Comparison of ENCODE assay signal across 31 cellular contexts in the genomic region with DNA sequence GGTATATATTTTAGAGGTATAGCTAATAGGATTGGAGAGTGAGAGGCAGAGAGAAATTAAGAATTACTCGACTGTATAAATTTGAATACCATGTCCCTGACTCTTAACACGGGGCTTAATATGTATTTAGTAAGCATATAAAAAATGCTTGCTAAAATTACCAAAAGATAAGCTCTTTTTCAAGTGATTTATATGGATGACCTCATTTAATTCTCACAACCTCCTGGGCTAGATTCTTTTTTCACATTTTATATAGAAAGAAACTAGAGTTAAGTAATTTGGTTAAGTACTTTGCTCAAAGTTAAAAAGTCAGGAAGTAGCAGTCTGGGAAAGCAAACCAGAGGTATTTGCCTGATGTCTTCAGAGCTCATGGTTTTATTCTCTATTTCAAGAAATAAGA.
DNase-seq lines count a peak whose midpoint lies in the region; ATAC-seq, FAIRE-seq and TF ChIP-seq lines count a peak whose summit lies in the region.
"Had no signal": no experiment of that assay in that cellular context is flagged by ENCODE, and none has a peak within 500 bp of the region (broad histone marks: within the 10 kb centered on the region; RNA-seq: fewer than 3 reads in every experiment).

No MANE protein-coding gene starts in this region.

- H4K20me1 ChIP-seq in HepG2 (ENCODE audit: insufficient read depth, low read length), result no peaks in the 10 kb centered on the region
- H4K20me1 ChIP-seq: BLaER1; BLaER1 treated with 17β-estradiol and CSF1 and Interleukin-3, amounts not matched to agents 10 nM and 100 nM had no signal

- H3K9ac ChIP-seq in HepG2 (ENCODE audit: insufficient read depth, low read depth, low read length), result no peak overlapping the region
- H3K9ac ChIP-seq: BLaER1; BLaER1 treated with 17β-estradiol and CSF1 and Interleukin-3, amounts not matched to agents 10 nM and 100 nM had no signal

- no peak overlapping the region for H3K4me2 ChIP-seq in HepG2 (ENCODE audit: low read depth, low read length)
- H3K4me2 ChIP-seq: A549; BLaER1; BLaER1 treated with 17β-estradiol and CSF1 and Interleukin-3, amounts not matched to agents 10 nM and 100 nM had no signal

- TF ChIP-seq RAD21 in HepG2 (CRISPR knock-in tag; IDR thresholded peaks at IDR 0.05), result no peak

- H3K4me1 ChIP-seq in HepG2 (ENCODE audit: insufficient read depth, low read length) (no peaks in the 10 kb centered on the region), right lobe of liver (no peaks in the 10 kb centered on the region), HEK293 (ENCODE audit: control insufficient read depth, insufficient read depth, low read length) (no peaks in the 10 kb centered on the region)
- H3K4me1 ChIP-seq: A549; BLaER1; BLaER1 treated with 17β-estradiol and CSF1 and Interleukin-3, amounts not matched to agents 10 nM and 100 nM; Caco-2 had no signal

- BruUV-seq in HepG2 (replicated peaks; lab: Mats Ljungman, UMichigan), result no TSS peak

- CTCF ChIA-PET in HepG2 (lab: Yijun Ruan, JAX; ENCODE audit: low intra/inter-chr PET ratio, low total read pairs), result no interaction called here
- CTCF ChIA-PET in HEK293 (lab: Yijun Ruan, JAX), result interaction anchor here (0.6 to 1.0 kb wide), 3 partner anchors 80 to 304 kb away, joined by 3 read pairs; no protein-coding TSS in a partner anchor

- TF ChIP-seq POLR2A in HepG2 (IDR thresholded peaks at IDR 0.05; ENCODE audit: insufficient read depth in 1 of 2, low read depth in 2 of 2, low read length in 2 of 2) (no peak), right lobe of liver (IDR thresholded peaks at IDR 0.05) (no peak)

- TF ChIP-seq EP300 in HepG2 (IDR thresholded peaks at IDR 0.05; ENCODE audit: low read depth in 2 of 2, low read length in 2 of 2) (no peak), HepG2 (CRISPR knock-in tag; IDR thresholded peaks at IDR 0.05; ENCODE audit: borderline replicate concordance) (no peak)

- no peak for TF ChIP-seq CTCF in HepG2 (CRISPR knock-in tag; IDR thresholded peaks at IDR 0.05)
- no peak for TF ChIP-seq CTCF in right lobe of liver (IDR thresholded peaks at IDR 0.05)
- no peak for TF ChIP-seq CTCF in HEK293 (tag by site-specific recombination; IDR thresholded peaks at IDR 0.05)

- H2AFZ ChIP-seq in HepG2 (ENCODE audit: low read length), result no peak overlapping the region

- ATAC-seq in HepG2, result no peak
- no peak for ATAC-seq in right lobe of liver
- ATAC-seq: A549; CD8-positive, alpha-beta T cell had no signal

- in situ Hi-C loops in HepG2 (cut with HindIII; ENCODE audit: extremely low pct_ligation_motif_present, low pct_unique_long_range_greater_than_20kb), result no loop called here

- intact Hi-C loops in HepG2 (cut with micrococcal nuclease; ENCODE audit: unreplicated experiment) (no loop called here), right lobe of liver (cut with DNase I) (no loop called here)

- no peaks in the 10 kb centered on the region for H3K27me3 ChIP-seq in HepG2 (ENCODE audit: control insufficient read depth in 1 of 2, insufficient read depth in 2 of 2, low read length in 2 of 2)
- no peaks in the 10 kb centered on the region for H3K27me3 ChIP-seq in right lobe of liver
- H3K27me3 ChIP-seq: BE2C; BLaER1; BLaER1 treated with 17β-estradiol and CSF1 and Interleukin-3, amounts not matched to agents 10 nM and 100 nM had no signal

- H3K79me2 ChIP-seq in HepG2 (ENCODE audit: insufficient read depth, low read length), result no peaks in the 10 kb centered on the region

- DNase-seq in HepG2 (ENCODE audit: low spot score), result no peak
- DNase-seq in right lobe of liver, result no peak
- DNase-seq in cerebellar nuclear complex (lab: John Stamatoyannopoulos, UW), result no peak
- DNase-seq: 8988T; ACHN; AML-193; BE2C; C1 segment of cervical spinal cord; Caco-2; Calu3; CD4-positive, alpha-beta memory T cell; CD4-positive, alpha-beta T cell; CD4-positive, CD25-positive, alpha-beta regulatory T cell; CD8-positive, alpha-beta memory T cell; CD8-positive, alpha-beta T cell; COR-L47; DMS 273 treated with DMSO at 0.1 percent for 48 hours; DMS153; DMS53; DMS79; DMS79 treated with DMSO at 0.1 percent for 48 hours; DND-41; EL had no signal

- no peaks in the 10 kb centered on the region for H3K36me3 ChIP-seq in HepG2 (replicated peaks in 1 of 2; ENCODE audit: control insufficient read depth in 1 of 2, insufficient read depth in 2 of 2, low read length in 2 of 2)
- no peaks in the 10 kb centered on the region for H3K36me3 ChIP-seq in right lobe of liver
- no peaks in the 10 kb centered on the region for H3K36me3 ChIP-seq in HEK293 (ENCODE audit: control insufficient read depth in 2 of 2, insufficient read depth in 1 of 2, low read length in 2 of 2)
- H3K36me3 ChIP-seq: BE2C; BLaER1; BLaER1 treated with 17β-estradiol and CSF1 and Interleukin-3, amounts not matched to agents 10 nM and 100 nM had no signal

- H3K9me3 ChIP-seq in HepG2 (ENCODE audit: low read length) (peaks cover 61% of the 10 kb centered on the region), right lobe of liver (no peaks in the 10 kb centered on the region), HEK293 (ENCODE audit: control insufficient read depth, insufficient read depth, low read depth, low read length) (no peaks in the 10 kb centered on the region)
- H3K9me3 ChIP-seq: A549; BE2C; BLaER1; BLaER1 treated with 17β-estradiol and CSF1 and Interleukin-3, amounts not matched to agents 10 nM and 100 nM; Caco-2 had no signal

- 0% methylated on average over 2 of the region's 2 CpGs for WGBS in HepG2 (ENCODE audit: low lambda C conversion rate)
- WGBS in right lobe of liver (ENCODE audit: insufficient coverage, low coverage, low lambda C conversion rate, missing lambda C conversion rate), result 75% methylated on average over 2 of the region's 2 CpGs

- no peak overlapping the region for H3K27ac ChIP-seq in HepG2 (ENCODE audit: extremely low read length, insufficient read depth, low read length)
- H3K27ac ChIP-seq in right lobe of liver, result no peak overlapping the region
- H3K27ac ChIP-seq in HEK293 (ENCODE audit: extremely low read depth, low read depth, low read length), result no peak overlapping the region
- H3K27ac ChIP-seq: 22Rv1; A549; BLaER1; BLaER1 treated with 17β-estradiol and CSF1 and Interleukin-3, amounts not matched to agents 10 nM and 100 nM; C4-2B had no signal

- FAIRE-seq in HepG2 (lab: Jason Lieb, UNC), result no peak
- FAIRE-seq: A204.1, A549, D721Med had no signal

- POLR2A ChIA-PET in HepG2 (lab: Yijun Ruan, JAX) (no interaction called here), HEK293 (lab: Yijun Ruan, JAX) (interaction anchor here (1.0 kb wide), 1 partner anchor 11 kb away, joined by 3 read pairs; no protein-coding TSS in a partner anchor)

- H3K4me3 ChIP-seq in HepG2 (replicated peaks in 1 of 3; ENCODE audit: insufficient read depth in 1 of 3, low read depth in 2 of 3, low read length in 3 of 3) (no peak overlapping the region), right lobe of liver (no peak overlapping the region), HEK293 (ENCODE audit: low read depth, low read length) (no peak overlapping the region)
- H3K4me3 ChIP-seq: A549; BLaER1; BLaER1 treated with 17β-estradiol and CSF1 and Interleukin-3, amounts not matched to agents 10 nM and 100 nM had no signal

TF ChIP-seq in HepG2, 621 proteins besides CTCF, POLR2A, EP300 and RAD21:
- TF ChIP-seq, protein P1, sequence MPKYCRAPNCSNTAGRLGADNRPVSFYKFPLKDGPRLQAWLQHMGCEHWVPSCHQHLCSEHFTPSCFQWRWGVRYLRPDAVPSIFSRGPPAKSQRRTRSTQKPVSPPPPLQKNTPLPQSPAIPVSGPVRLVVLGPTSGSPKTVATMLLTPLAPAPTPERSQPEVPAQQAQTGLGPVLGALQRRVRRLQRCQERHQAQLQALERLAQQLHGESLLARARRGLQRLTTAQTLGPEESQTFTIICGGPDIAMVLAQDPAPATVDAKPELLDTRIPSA (CRISPR knock-in tag; IDR thresholded peaks at IDR 0.05; ENCODE audit: borderline replicate concordance), result no peak
- TF ChIP-seq ATF7 (IDR thresholded peaks at IDR 0.05) (peak; percentile 66; the same call in 1 of the 2 replicates), ATF7 (CRISPR knock-in tag; IDR thresholded peaks at IDR 0.05) (no peak), CCDC6 (CRISPR knock-in tag; IDR thresholded peaks at IDR 0.05) (no peak), ZNF652 (CRISPR knock-in tag; IDR thresholded peaks at IDR 0.05; ENCODE audit: borderline replicate concordance, low read depth) (no peak)

TF ChIP-seq in HEK293, 187 proteins besides CTCF, POLR2A, EP300 and RAD21:
- TF ChIP-seq ZBTB1 (tag by site-specific recombination; IDR thresholded peaks at IDR 0.05), result no peak
- TF ChIP-seq, protein P2, sequence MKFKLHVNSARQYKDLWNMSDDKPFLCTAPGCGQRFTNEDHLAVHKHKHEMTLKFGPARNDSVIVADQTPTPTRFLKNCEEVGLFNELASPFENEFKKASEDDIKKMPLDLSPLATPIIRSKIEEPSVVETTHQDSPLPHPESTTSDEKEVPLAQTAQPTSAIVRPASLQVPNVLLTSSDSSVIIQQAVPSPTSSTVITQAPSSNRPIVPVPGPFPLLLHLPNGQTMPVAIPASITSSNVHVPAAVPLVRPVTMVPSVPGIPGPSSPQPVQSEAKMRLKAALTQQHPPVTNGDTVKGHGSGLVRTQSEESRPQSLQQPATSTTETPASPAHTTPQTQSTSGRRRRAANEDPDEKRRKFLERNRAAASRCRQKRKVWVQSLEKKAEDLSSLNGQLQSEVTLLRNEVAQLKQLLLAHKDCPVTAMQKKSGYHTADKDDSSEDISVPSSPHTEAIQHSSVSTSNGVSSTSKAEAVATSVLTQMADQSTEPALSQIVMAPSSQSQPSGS (tag by site-specific recombination; IDR thresholded peaks at IDR 0.05; ENCODE audit: low read depth), result peak; percentile 59; the same call in 1 of the 2 replicates
